In the genomic region with DNA sequence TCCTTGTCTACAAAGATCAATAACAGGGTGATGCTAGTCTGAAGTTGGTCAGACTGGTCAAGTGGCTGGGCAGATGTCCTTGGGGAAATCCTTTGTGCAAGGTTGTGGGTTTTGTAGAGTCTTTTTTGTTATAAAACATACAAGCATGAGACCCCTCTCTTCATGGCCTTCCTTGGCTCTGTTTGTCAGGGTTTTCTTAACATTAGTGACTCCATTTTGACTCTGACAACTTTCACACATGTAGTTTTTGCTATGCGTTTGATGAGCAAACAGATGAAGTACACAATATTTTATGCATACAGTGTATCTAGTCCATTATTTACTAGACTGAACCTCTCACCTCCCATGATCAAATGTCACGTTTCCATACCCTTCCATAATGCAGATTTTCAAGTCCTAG, we compare ENCODE assay signal across 1 cellular context.
TF ChIP-seq lines count a peak whose summit lies in the region.

No MANE protein-coding gene starts in this region.

TF ChIP-seq in HCT116, 20 proteins besides CTCF, POLR2A, EP300 and RAD21 (continued from another document):
- TF ChIP-seq, protein P1, sequence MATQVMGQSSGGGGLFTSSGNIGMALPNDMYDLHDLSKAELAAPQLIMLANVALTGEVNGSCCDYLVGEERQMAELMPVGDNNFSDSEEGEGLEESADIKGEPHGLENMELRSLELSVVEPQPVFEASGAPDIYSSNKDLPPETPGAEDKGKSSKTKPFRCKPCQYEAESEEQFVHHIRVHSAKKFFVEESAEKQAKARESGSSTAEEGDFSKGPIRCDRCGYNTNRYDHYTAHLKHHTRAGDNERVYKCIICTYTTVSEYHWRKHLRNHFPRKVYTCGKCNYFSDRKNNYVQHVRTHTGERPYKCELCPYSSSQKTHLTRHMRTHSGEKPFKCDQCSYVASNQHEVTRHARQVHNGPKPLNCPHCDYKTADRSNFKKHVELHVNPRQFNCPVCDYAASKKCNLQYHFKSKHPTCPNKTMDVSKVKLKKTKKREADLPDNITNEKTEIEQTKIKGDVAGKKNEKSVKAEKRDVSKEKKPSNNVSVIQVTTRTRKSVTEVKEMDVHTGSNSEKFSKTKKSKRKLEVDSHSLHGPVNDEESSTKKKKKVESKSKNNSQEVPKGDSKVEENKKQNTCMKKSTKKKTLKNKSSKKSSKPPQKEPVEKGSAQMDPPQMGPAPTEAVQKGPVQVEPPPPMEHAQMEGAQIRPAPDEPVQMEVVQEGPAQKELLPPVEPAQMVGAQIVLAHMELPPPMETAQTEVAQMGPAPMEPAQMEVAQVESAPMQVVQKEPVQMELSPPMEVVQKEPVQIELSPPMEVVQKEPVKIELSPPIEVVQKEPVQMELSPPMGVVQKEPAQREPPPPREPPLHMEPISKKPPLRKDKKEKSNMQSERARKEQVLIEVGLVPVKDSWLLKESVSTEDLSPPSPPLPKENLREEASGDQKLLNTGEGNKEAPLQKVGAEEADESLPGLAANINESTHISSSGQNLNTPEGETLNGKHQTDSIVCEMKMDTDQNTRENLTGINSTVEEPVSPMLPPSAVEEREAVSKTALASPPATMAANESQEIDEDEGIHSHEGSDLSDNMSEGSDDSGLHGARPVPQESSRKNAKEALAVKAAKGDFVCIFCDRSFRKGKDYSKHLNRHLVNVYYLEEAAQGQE (IDR thresholded peaks at IDR 0.05; ENCODE audit: low read depth), result no peak
- TF ChIP-seq EGR1 (IDR thresholded peaks at IDR 0.05; ENCODE audit: low read depth) (no peak), ELF1 (IDR thresholded peaks at IDR 0.05; ENCODE audit: borderline replicate concordance, low read depth) (no peak), YY1 (IDR thresholded peaks at IDR 0.05; ENCODE audit: extremely low read depth, insufficient replicate concordance, low read depth, low read length) (no peak), POLR2AphosphoS5 (IDR thresholded peaks at IDR 0.05; ENCODE audit: low read depth, low read length) (no peak), EZH2 (IDR thresholded peaks at IDR 0.05) (no peak), ZNF274 (IDR thresholded peaks at IDR 0.05; ENCODE audit: low read depth, low read length) (no peak), JUND (IDR thresholded peaks at IDR 0.05) (no peak)
